In the genomic region with DNA sequence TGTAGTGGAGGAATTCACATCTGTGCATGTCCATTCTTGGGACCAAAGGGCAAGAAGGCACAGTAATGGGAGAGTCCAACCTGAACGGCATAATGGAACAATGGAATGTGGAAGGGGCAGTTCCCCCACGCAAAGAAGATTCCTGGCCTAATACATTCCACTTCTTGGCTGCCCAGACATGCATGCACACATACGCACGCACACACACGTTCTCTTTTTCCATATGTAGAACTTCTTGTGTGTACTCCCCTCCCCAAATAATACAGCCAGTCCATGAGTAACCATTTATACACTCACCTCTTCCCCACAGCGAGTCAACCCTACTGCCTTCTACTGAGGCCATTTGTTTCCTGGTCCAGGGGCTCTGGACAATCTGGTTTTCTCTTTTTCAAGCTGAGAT, we compare ENCODE assay signal across 28 cellular contexts. TPM values are rescaled to one million over a fixed set of nuclear protein-coding genes. Genes with fewer than 3 reads are reported as not detected.
DNase-seq lines count a peak whose midpoint lies in the region; ATAC-seq, FAIRE-seq and TF ChIP-seq lines count a peak whose summit lies in the region.
"Had no signal": no experiment of that assay in that cellular context is flagged by ENCODE, and none has a peak within 500 bp of the region (broad histone marks: within the 10 kb centered on the region; RNA-seq: fewer than 3 reads in every experiment).

No MANE protein-coding gene starts in this region.

- DNase-seq in HPDE6-E6E7 (ENCODE audit: extremely low spot score), result peak; percentile 92
- DNase-seq in mammary epithelial cell, result peak; percentile 91
- peak; percentile 93 for DNase-seq in keratinocyte (ENCODE audit: low read depth, low spot score)
- no peak for DNase-seq in omental fat pad (ENCODE audit: low spot score)
- no peak for DNase-seq in NCI-H1694 (lab: John Stamatoyannopoulos, UW)
- DNase-seq: activated CD4-positive, alpha-beta T cell treated with anti-CD3 and anti-CD28 coated beads, Interleukin-2, amount 10 ng/mL, durations not matched to agents 7 days and 5 days; activated naive CD8-positive, alpha-beta T cell treated with anti-CD3 and anti-CD28 coated beads, Interleukin-2, amount 50 U/mL, for 24 hours; activated T-cell treated with anti-CD3 and anti-CD28 coated beads, Interleukin-2, amount 50 U/mL, for 4 hours; DMS79; effector CD8-positive, alpha-beta T cell; erythroblast; GF-D8; left colon; mesendoderm; NCI-H1105; NCI-H2029; NCI-H526 treated with DMSO at 0.1 percent for 48 hours; nucleus accumbens; SHP77; small intestine; stimulated activated CD4-positive, alpha-beta T cell treated with anti-CD3 and anti-CD28 coated beads, Interleukin-2, amount 100 ng/mL, for 24 hours; upper lobe of left lung had no signal

- intact Hi-C loops in mammary epithelial cell (cut with micrococcal nuclease), result loop anchor here (2.0 kb wide), 1 partner anchor 70 kb away; no protein-coding TSS in a partner anchor

- H3K4me3 ChIP-seq in mammary epithelial cell (replicated peaks in 1 of 3; ENCODE audit: insufficient read depth in 1 of 3, low read depth in 2 of 3, low read length in 3 of 3) (no peak overlapping the region), keratinocyte (ENCODE audit: control insufficient read depth in 2 of 3, extremely low read depth in 1 of 3, insufficient read depth in 2 of 3, low read depth in 1 of 3, low read length in 3 of 3) (no peak overlapping the region), skin epidermis (no peak overlapping the region)
- H3K4me3 ChIP-seq: BLaER1, PC-9, upper lobe of left lung had no signal

- H3K36me3 ChIP-seq in mammary epithelial cell (ENCODE audit: insufficient read depth, low read length), result no peaks in the 10 kb centered on the region
- no peaks in the 10 kb centered on the region for H3K36me3 ChIP-seq in keratinocyte (ENCODE audit: control insufficient read depth in 2 of 2, extremely low read depth in 1 of 2, insufficient read depth in 2 of 2, low read length in 2 of 2)
- H3K36me3 ChIP-seq: BLaER1, upper lobe of left lung had no signal

- H3K4me2 ChIP-seq in mammary epithelial cell (ENCODE audit: insufficient read depth, low read depth, low read length) (peak overlapping the region; percentile 59), keratinocyte (ENCODE audit: control insufficient read depth, extremely low read depth, insufficient read depth, low read depth, low read length) (peak overlapping the region; percentile 54)
- H3K4me2 ChIP-seq: BLaER1, PC-9 had no signal

- H3K4me1 ChIP-seq in mammary epithelial cell (ENCODE audit: insufficient read depth, low read length), result peaks cover 51% of the 10 kb centered on the region
- H3K4me1 ChIP-seq in keratinocyte (ENCODE audit: control insufficient read depth, extremely low read depth, insufficient read depth, low read length), result peaks cover 47% of the 10 kb centered on the region

- WGBS in mammary epithelial cell (ENCODE audit: low coverage, missing lambda C conversion rate), result 2% methylated on average over 6 of the region's 6 CpGs

- CTCF ChIA-PET in mammary epithelial cell (lab: Charles Lee; ENCODE audit: low non-redundant PET), result no interaction called here

- dilution Hi-C loops in mammary epithelial cell (cut with HindIII; ENCODE audit: low sequenced_read_pairs) (loop anchor here (5.0 kb wide), 4 partner anchors 46 to 101 kb away; no protein-coding TSS in a partner anchor), keratinocyte (cut with MboI; ENCODE audit: extremely low pct_ligation_motif_present, low sequenced_read_pairs) (no loop called here)

- H3K27ac ChIP-seq in mammary epithelial cell (ENCODE audit: insufficient read depth, low read depth, low read length) (peak overlapping the region; percentile 81), keratinocyte (ENCODE audit: control insufficient read depth, insufficient read depth, low read length) (peak overlapping the region; percentile 80), skin epidermis (peak overlapping the region in 13 of 21 experiments; percentile 21 to 78 (median 61))
- H3K27ac ChIP-seq: BLaER1, PC-9, upper lobe of left lung had no signal

- peak; percentile 91 for FAIRE-seq in keratinocyte (lab: Jason Lieb, UNC)
- FAIRE-seq: frontal cortex, small intestine had no signal

- peaks cover 3% of the 10 kb centered on the region for H3K79me2 ChIP-seq in mammary epithelial cell (ENCODE audit: insufficient read depth, low read length)
- no peaks in the 10 kb centered on the region for H3K79me2 ChIP-seq in keratinocyte (ENCODE audit: control insufficient read depth, insufficient read depth, low read length)

- TF ChIP-seq CTCF in mammary epithelial cell (conservative IDR thresholded peaks at IDR 0.05 in 1 of 2, IDR thresholded peaks at IDR 0.05 in 1 of 2; ENCODE audit: extremely low read depth in 1 of 2, insufficient read depth in 1 of 2, low read depth in 1 of 2, low read length in 2 of 2) (no peak), keratinocyte (optimal IDR thresholded peaks at IDR 0.05 in 1 of 3, IDR thresholded peaks at IDR 0.05 in 1 of 3, conservative IDR thresholded peaks at IDR 0.05 in 1 of 3; ENCODE audit: extremely low read depth in 1 of 3, insufficient read depth in 2 of 3, low read length in 3 of 3) (no peak), omental fat pad (IDR thresholded peaks at IDR 0.05) (no peak)

- in situ Hi-C loops in mammary epithelial cell (cut with MboI; ENCODE audit: low sequenced_read_pairs in 2 of 2), result loop anchor here in 1 of 2 donors (10.0 kb wide), 1 partner anchor 72 kb away; no protein-coding TSS in a partner anchor

- ATAC-seq in omental fat pad (ENCODE audit: low FRiP score) (no peak), GM21360 (IDR thresholded peaks at IDR 0.05; ENCODE audit: unreplicated experiment) (no peak), GM19452 (IDR thresholded peaks at IDR 0.05; ENCODE audit: unreplicated experiment) (no peak)
- ATAC-seq: activated naive CD8-positive, alpha-beta T cell treated with anti-CD3 and anti-CD28 coated beads, Interleukin-2, amount 50 U/mL, for 24 hours; activated T-cell treated with anti-CD3 and anti-CD28 coated beads, Interleukin-2, amount 50 U/mL, for 4 hours; left colon had no signal

- H3K27me3 ChIP-seq in mammary epithelial cell (ENCODE audit: insufficient read depth, low read length), result no peaks in the 10 kb centered on the region
- H3K27me3 ChIP-seq in keratinocyte (ENCODE audit: control insufficient read depth, extremely low read depth, insufficient read depth, low read length), result no peaks in the 10 kb centered on the region
- H3K27me3 ChIP-seq: BLaER1, upper lobe of left lung had no signal

- BruUV-seq in mammary epithelial cell (replicated peaks; lab: Mats Ljungman, UMichigan), result no TSS peak

- no peaks in the 10 kb centered on the region for H4K20me1 ChIP-seq in mammary epithelial cell (ENCODE audit: insufficient read depth, low read length)
- H4K20me1 ChIP-seq in keratinocyte (ENCODE audit: control insufficient read depth, extremely low read depth, insufficient read depth, low read length), result no peaks in the 10 kb centered on the region
- H4K20me1 ChIP-seq: BLaER1 had no signal

- H3K9ac ChIP-seq in mammary epithelial cell (ENCODE audit: insufficient read depth, low read length) (no peak overlapping the region), keratinocyte (ENCODE audit: control insufficient read depth, extremely low read depth, insufficient read depth, low read length) (peak overlapping the region; percentile 36)
- H3K9ac ChIP-seq: BLaER1 had no signal

- H2AFZ ChIP-seq in mammary epithelial cell (ENCODE audit: low read depth, low read length) (peak overlapping the region; percentile 28), keratinocyte (ENCODE audit: control insufficient read depth, low read length) (peak overlapping the region; percentile 41)
- H2AFZ ChIP-seq: PC-9 had no signal

- H3K9me3 ChIP-seq in mammary epithelial cell (replicated peaks; ENCODE audit: insufficient read depth, low read length), result no peaks in the 10 kb centered on the region
- no peaks in the 10 kb centered on the region for H3K9me3 ChIP-seq in keratinocyte (ENCODE audit: control insufficient read depth, low read depth, low read length)
- H3K9me3 ChIP-seq: BLaER1, upper lobe of left lung had no signal

- H3K9me1 ChIP-seq in keratinocyte (ENCODE audit: control insufficient read depth, extremely low read depth, insufficient read depth, low read length), result no peaks in the 10 kb centered on the region

RNA-seq across cellular contexts. Expression of a gene that starts 6.0 kb away (rescaled TPM):
- total RNA-seq in mammary epithelial cell, result 100 to 1,000 TPM; 114 to 189 TPM
- polyA plus RNA-seq in mammary epithelial cell, result 77.9 TPM
- 128 TPM for polyA minus RNA-seq in mammary epithelial cell
- 39.4 to 119 TPM (median 81.6 TPM) in 3 replicates for polyA plus RNA-seq in keratinocyte
- polyA plus RNA-seq in keratinocyte (2011; ENCODE audit: low read depth), result 640 TPM
- polyA plus RNA-seq in keratinocyte (2011; cell fraction: cytosol; rRNA removed), result 89.3 and 151 TPM in 2 replicates
- 67.3 and 81.6 TPM in 2 replicates for polyA plus RNA-seq in keratinocyte (2011; cell fraction: nucleus; rRNA removed)
- polyA plus RNA-seq in keratinocyte (2012; ENCODE audit: low replicate concordance), result 113 and 203 TPM in 2 replicates
- polyA minus RNA-seq in keratinocyte, result 32.9 to 61.3 TPM (median 61.3 TPM) in 3 replicates
- 32.8 TPM for polyA minus RNA-seq in keratinocyte (2011; cell fraction: cytosol; rRNA and poly(A)+ RNA removed)
- polyA minus RNA-seq in keratinocyte (2011; cell fraction: nucleus; rRNA and poly(A)+ RNA removed), result 22.1 and 45.6 TPM in 2 replicates
- 10 to 100 TPM; 55.3 to 96.3 (median 83.9) TPM for total RNA-seq in omental fat pad

Comparison
In these comparisons a context has a peak if more than half of its experiments do, and no peak if none do; other contexts are left out.
1. DNase-seq: peak in HPDE6-E6E7 (single experiment), mammary epithelial cell (single experiment) and keratinocyte (single experiment); none in omental fat pad (single experiment) and NCI-H1694 (single experiment).
2. Peak in every context shown above with its lines, with median percentiles within 50 percentile points of each other: H3K27ac ChIP-seq.